Comparison of ENCODE assay signal across 8 cellular contexts in the genomic region with DNA sequence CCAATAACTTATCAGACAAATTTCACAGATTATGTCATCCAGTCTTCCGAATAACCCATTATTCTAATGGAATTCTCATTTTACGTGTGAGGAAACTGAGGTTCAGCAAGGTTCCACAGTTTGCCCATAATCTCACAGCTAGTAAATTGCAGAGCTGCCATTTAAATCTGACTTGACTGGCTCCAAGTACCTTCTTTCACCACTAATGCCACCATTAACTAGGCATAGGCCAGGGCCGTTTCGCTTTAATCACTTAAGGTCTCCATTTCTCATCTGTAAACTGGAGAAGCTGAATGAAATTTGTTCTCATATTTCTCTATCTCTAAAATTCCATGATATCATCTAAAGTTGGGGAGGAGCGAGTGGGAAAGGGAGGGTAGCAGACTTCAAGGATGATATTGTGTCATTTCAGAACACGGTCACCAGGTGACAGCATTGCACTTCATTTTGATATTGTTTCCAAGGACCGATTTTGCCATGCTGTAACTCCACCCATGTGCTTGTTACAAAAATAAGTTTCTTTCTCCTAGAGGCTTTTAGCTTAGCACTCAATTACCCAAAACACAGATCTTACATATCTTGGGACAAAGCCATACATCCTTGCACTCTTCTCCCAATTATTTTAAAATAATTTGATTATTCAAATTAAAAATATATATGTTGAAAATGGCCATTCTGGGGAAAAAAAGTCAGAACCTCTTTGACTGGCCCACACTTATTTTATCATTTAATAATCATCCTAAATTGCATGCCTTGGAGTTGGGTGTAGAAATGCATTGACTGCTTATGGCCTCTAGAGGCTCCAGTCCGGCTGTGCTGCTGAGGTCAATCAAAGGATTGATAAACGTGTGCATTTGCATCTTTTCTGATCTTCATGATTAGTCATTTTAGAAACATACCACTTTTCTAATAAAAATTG.
DNase-seq lines count a peak whose midpoint lies in the region; ATAC-seq, FAIRE-seq and TF ChIP-seq lines count a peak whose summit lies in the region.

No MANE protein-coding gene starts in this region.

- FAIRE-seq in GM12891 (lab: Jason Lieb, UNC) (peak; percentile 84), urothelium cell line (lab: Jason Lieb, UNC) (peak; percentile 32)

- peak; percentile 52 for ATAC-seq in HG03097 (IDR thresholded peaks at IDR 0.05; ENCODE audit: low FRiP score, unreplicated experiment)
- ATAC-seq in activated naive CD8-positive, alpha-beta T cell treated with anti-CD3 and anti-CD28 coated beads, Interleukin-2, amount 50 U/mL, for 24 hours = peak; percentile 57

- no peak overlapping the region for H3K4me3 Mint-ChIP-seq in activated naive CD8-positive, alpha-beta T cell treated with anti-CD3 and anti-CD28 coated beads, Interleukin-2, amount 50 U/mL, for 24 hours

- H3K9me3 Mint-ChIP-seq in activated naive CD8-positive, alpha-beta T cell treated with anti-CD3 and anti-CD28 coated beads, Interleukin-2, amount 50 U/mL, for 24 hours = no peaks in the 10 kb centered on the region

- DNase-seq in Ammon's horn (ENCODE audit: low spot score) (peak; percentile 70), GM12891 (ENCODE audit: insufficient read length, low spot score) (no peak), NCI-H446 treated with DMSO at 0.1 percent for 48 hours (lab: John Stamatoyannopoulos, UW) (peak; percentile 41), iris pigment epithelial cell (ENCODE audit: low read depth) (peak; percentile 15), urothelium cell line (ENCODE audit: low spot score) (peak; percentile 59), OCI-M2 (lab: John Stamatoyannopoulos, UW; ENCODE audit: unreplicated experiment) (no peak)
- DNase-seq in activated naive CD8-positive, alpha-beta T cell treated with anti-CD3 and anti-CD28 coated beads, Interleukin-2, amount 50 U/mL, for 24 hours = peak; percentile 12

- H3K36me3 Mint-ChIP-seq in activated naive CD8-positive, alpha-beta T cell treated with anti-CD3 and anti-CD28 coated beads, Interleukin-2, amount 50 U/mL, for 24 hours (ENCODE audit: low read depth) = no peaks in the 10 kb centered on the region

- no peak overlapping the region for H3K27ac Mint-ChIP-seq in activated naive CD8-positive, alpha-beta T cell treated with anti-CD3 and anti-CD28 coated beads, Interleukin-2, amount 50 U/mL, for 24 hours

- no peaks in the 10 kb centered on the region for H3K4me1 Mint-ChIP-seq in activated naive CD8-positive, alpha-beta T cell treated with anti-CD3 and anti-CD28 coated beads, Interleukin-2, amount 50 U/mL, for 24 hours

- peaks cover under 1% of the 10 kb centered on the region for H3K27me3 Mint-ChIP-seq in activated naive CD8-positive, alpha-beta T cell treated with anti-CD3 and anti-CD28 coated beads, Interleukin-2, amount 50 U/mL, for 24 hours

- TF ChIP-seq POLR2A in GM12891 (IDR thresholded peaks at IDR 0.05; ENCODE audit: low read depth, low read length) = no peak

TF ChIP-seq in GM12891, 5 proteins besides CTCF, POLR2A, EP300 and RAD21:
- TF ChIP-seq POU2F2 (IDR thresholded peaks at IDR 0.05; ENCODE audit: low read depth, low read length) = no peak
- TF ChIP-seq POLR2AphosphoS5 (IDR thresholded peaks at IDR 0.05; ENCODE audit: low read depth, low read length) = no peak
- no peak for TF ChIP-seq TAF1 (IDR thresholded peaks at IDR 0.05; ENCODE audit: low read depth, low read length)
- no peak for TF ChIP-seq PAX5 (IDR thresholded peaks at IDR 0.05; ENCODE audit: insufficient read depth, low read length, severe bottlenecking)
- no peak for TF ChIP-seq SPI1 (IDR thresholded peaks at IDR 0.05; ENCODE audit: low read depth, low read length)
TF ChIP-seq in GM12891: peak in this region for 0.

Comparison
In these comparisons a context has a peak if more than half of its experiments do, and no peak if none do; other contexts are left out.
1. DNase-seq: peak in Ammon's horn (single experiment), NCI-H446 treated with DMSO at 0.1 percent for 48 hours (single experiment), activated naive CD8-positive, alpha-beta T cell treated with anti-CD3 and anti-CD28 coated beads, Interleukin-2, amount 50 U/mL, for 24 hours (single experiment), iris pigment epithelial cell (single experiment) and urothelium cell line (single experiment); none in GM12891 (single experiment) and OCI-M2 (single experiment).